ENCODE assay signal across 9 cellular contexts in genomic region chr17:30808785-30809286, GRCh38. TPM values are rescaled to one million over a fixed set of nuclear protein-coding genes. Genes with fewer than 3 reads are reported as not detected.
DNase-seq lines count a peak whose midpoint lies in the region; ATAC-seq and TF ChIP-seq lines count a peak whose summit lies in the region.
"Had no signal": no experiment of that assay in that cellular context is flagged by ENCODE, and none has a peak within 500 bp of the region (broad histone marks: within the 10 kb centered on the region; RNA-seq: fewer than 3 reads in every experiment).

No MANE protein-coding gene starts in this region.

- H3K9me3 Mint-ChIP-seq in CD4-positive, alpha-beta T cell, result no peaks in the 10 kb centered on the region
- no peaks in the 10 kb centered on the region for H3K9me3 Mint-ChIP-seq in IgD-negative memory B cell
- H3K9me3 Mint-ChIP-seq in activated naive CD8-positive, alpha-beta T cell treated with anti-CD3 and anti-CD28 coated beads, Interleukin-2, amount 50 U/mL, for 24 hours, result no peaks in the 10 kb centered on the region
- peaks cover 0 to 9% of the 10 kb centered on the region in 2 donors for H3K9me3 Mint-ChIP-seq in stimulated activated naive CD8-positive, alpha-beta T cell treated with anti-CD3 and anti-CD28 coated beads, Interleukin-15, amount 100 ng/mL, for 72 hours

- no peak for TF ChIP-seq CTCF in CD4-positive, alpha-beta T cell (IDR thresholded peaks at IDR 0.05)

- H3K27ac Mint-ChIP-seq in CD4-positive, alpha-beta T cell, result peak overlapping the region; percentile 99
- H3K27ac Mint-ChIP-seq in IgD-negative memory B cell, result peak overlapping the region; percentile 96 to 99 (median 98)
- H3K27ac Mint-ChIP-seq in activated naive CD8-positive, alpha-beta T cell treated with anti-CD3 and anti-CD28 coated beads, Interleukin-2, amount 50 U/mL, for 24 hours, result peak overlapping the region; percentile 93
- H3K27ac Mint-ChIP-seq in stimulated activated naive CD8-positive, alpha-beta T cell treated with anti-CD3 and anti-CD28 coated beads, Interleukin-15, amount 100 ng/mL, for 72 hours, result peak overlapping the region; percentile 95 to 97

- no peaks in the 10 kb centered on the region for H3K27me3 ChIP-seq in CD4-positive, alpha-beta T cell (ENCODE audit: control insufficient read depth, insufficient read depth, low read length)
- H3K27me3 ChIP-seq: ovary had no signal

- H3K4me3 Mint-ChIP-seq in CD4-positive, alpha-beta T cell, result peak overlapping the region; percentile 89
- H3K4me3 Mint-ChIP-seq in IgD-negative memory B cell, result peak overlapping the region; percentile 79 to 93 (median 90)
- H3K4me3 Mint-ChIP-seq in activated naive CD8-positive, alpha-beta T cell treated with anti-CD3 and anti-CD28 coated beads, Interleukin-2, amount 50 U/mL, for 24 hours, result peak overlapping the region; percentile 75
- H3K4me3 Mint-ChIP-seq in stimulated activated naive CD8-positive, alpha-beta T cell treated with anti-CD3 and anti-CD28 coated beads, Interleukin-15, amount 100 ng/mL, for 72 hours, result peak overlapping the region; percentile 84 to 86

- H3K4me1 Mint-ChIP-seq in CD4-positive, alpha-beta T cell (ENCODE audit: low read depth), result peaks cover 77% of the 10 kb centered on the region
- peaks cover 54 to 57% (median 55%) of the 10 kb centered on the region in 3 donors for H3K4me1 Mint-ChIP-seq in IgD-negative memory B cell
- H3K4me1 Mint-ChIP-seq in activated naive CD8-positive, alpha-beta T cell treated with anti-CD3 and anti-CD28 coated beads, Interleukin-2, amount 50 U/mL, for 24 hours, result peaks cover 71% of the 10 kb centered on the region
- peaks cover 73% of the 10 kb centered on the region for H3K4me1 Mint-ChIP-seq in stimulated activated naive CD8-positive, alpha-beta T cell treated with anti-CD3 and anti-CD28 coated beads, Interleukin-15, amount 100 ng/mL, for 72 hours

- POLR2A ChIA-PET in CD4-positive, alpha-beta T cell (lab: Charles Lee), result interaction anchor here (0.6 to 7.9 kb wide), 11 partner anchors 8 to 332 kb away, joined by 3 to 289 read pairs (median 4); partner anchors contain the start of genes ATAD5, CRLF3, GOSR1 and TEFM

- CTCF ChIA-PET in CD4-positive, alpha-beta T cell (lab: Charles Lee), result interaction anchor here (1.1 to 11.7 kb wide), 4 partner anchors 9 to 94 kb away, joined by 3 to 160 read pairs (median 3); partner anchors contain the start of genes ATAD5 and CRLF3

- H3K36me3 Mint-ChIP-seq in CD4-positive, alpha-beta T cell (ENCODE audit: low read depth), result peaks cover 63% of the 10 kb centered on the region
- peaks cover 2% of the 10 kb centered on the region for H3K36me3 Mint-ChIP-seq in IgD-negative memory B cell
- H3K36me3 Mint-ChIP-seq in activated naive CD8-positive, alpha-beta T cell treated with anti-CD3 and anti-CD28 coated beads, Interleukin-2, amount 50 U/mL, for 24 hours (ENCODE audit: low read depth), result peaks cover 25% of the 10 kb centered on the region

- peak; percentile 90 for ATAC-seq in CD4-positive, alpha-beta T cell (ENCODE audit: poor library complexity)
- ATAC-seq in GM19452 (IDR thresholded peaks at IDR 0.05; ENCODE audit: unreplicated experiment) (peak; percentile 91), HG03025 (IDR thresholded peaks at IDR 0.05; ENCODE audit: low FRiP score, unreplicated experiment) (no peak)
- peak; percentile 65 for ATAC-seq in activated naive CD8-positive, alpha-beta T cell treated with anti-CD3 and anti-CD28 coated beads, Interleukin-2, amount 50 U/mL, for 24 hours
- peak; percentile 92 for ATAC-seq in stimulated activated naive CD8-positive, alpha-beta T cell treated with anti-CD3 and anti-CD28 coated beads, Interleukin-15, amount 100 ng/mL, for 72 hours

- H3K9me3 ChIP-seq in CD4-positive, alpha-beta T cell (ENCODE audit: control insufficient read depth, low read length), result no peaks in the 10 kb centered on the region
- H3K9me3 ChIP-seq: ovary had no signal

- H3K27me3 Mint-ChIP-seq in CD4-positive, alpha-beta T cell, result no peaks in the 10 kb centered on the region
- H3K27me3 Mint-ChIP-seq in IgD-negative memory B cell, result no peaks in the 10 kb centered on the region
- H3K27me3 Mint-ChIP-seq in activated naive CD8-positive, alpha-beta T cell treated with anti-CD3 and anti-CD28 coated beads, Interleukin-2, amount 50 U/mL, for 24 hours, result no peaks in the 10 kb centered on the region
- H3K27me3 Mint-ChIP-seq in stimulated activated naive CD8-positive, alpha-beta T cell treated with anti-CD3 and anti-CD28 coated beads, Interleukin-15, amount 100 ng/mL, for 72 hours, result no peaks in the 10 kb centered on the region

- DNase-seq in CD4-positive, alpha-beta T cell, result peak in 3 of 10 experiments; percentile 24 to 40 (median 35)
- DNase-seq in activated naive CD8-positive, alpha-beta T cell treated with anti-CD3 and anti-CD28 coated beads, Interleukin-2, amount 50 U/mL, for 24 hours, result no peak
- peak; percentile 38 to 48 for DNase-seq in stimulated activated naive CD8-positive, alpha-beta T cell treated with anti-CD3 and anti-CD28 coated beads, Interleukin-15, amount 100 ng/mL, for 72 hours
- no peak for DNase-seq in NCI-H2081 treated with DMSO at 0.1 percent for 48 hours (lab: John Stamatoyannopoulos, UW)
- DNase-seq in NCI-H2227 (lab: John Stamatoyannopoulos, UW; ENCODE audit: unreplicated experiment), result no peak

- peak overlapping the region; percentile 70 for H3K27ac ChIP-seq in CD4-positive, alpha-beta T cell (ENCODE audit: low read depth, low read length)
- H3K27ac ChIP-seq: ovary had no signal

- intact Hi-C loops in CD4-positive, alpha-beta T cell (cut with DNase I, micrococcal nuclease), result loop anchor here in 1 of 2 experiments (1.0 kb wide), 1 partner anchor 15 kb away; the partner anchor contains the start of gene CRLF3

RNA-seq across cellular contexts. Expression of gene CRLF3, which starts 15.7 kb away (rescaled TPM):
- 10 to 100 TPM; 60.9 to 62.9 TPM for total RNA-seq in CD4-positive, alpha-beta T cell
- 76.6 TPM for polyA plus RNA-seq in IgD-negative memory B cell

RNA-seq across cellular contexts. Expression of gene ATAD5, which starts 22.9 kb away (rescaled TPM):
- 1 to 10 TPM; 3.6 to 3.9 TPM for total RNA-seq in CD4-positive, alpha-beta T cell
- polyA plus RNA-seq in IgD-negative memory B cell, result 1.7 TPM

Comparison
In these comparisons a context has a peak if more than half of its experiments do, and no peak if none do; other contexts are left out.
1. DNase-seq: peak in stimulated activated naive CD8-positive, alpha-beta T cell treated with anti-CD3 and anti-CD28 coated beads, Interleukin-15, amount 100 ng/mL, for 72 hours (2 of 2); none in activated naive CD8-positive, alpha-beta T cell treated with anti-CD3 and anti-CD28 coated beads, Interleukin-2, amount 50 U/mL, for 24 hours (single experiment), NCI-H2081 treated with DMSO at 0.1 percent for 48 hours (single experiment) and NCI-H2227 (single experiment).
2. Peak in every context shown above with its lines, with median percentiles within 50 percentile points of each other: H3K27ac Mint-ChIP-seq and H3K4me3 Mint-ChIP-seq.